Comparison of ENCODE assay signal across 29 cellular contexts in the genomic region with DNA sequence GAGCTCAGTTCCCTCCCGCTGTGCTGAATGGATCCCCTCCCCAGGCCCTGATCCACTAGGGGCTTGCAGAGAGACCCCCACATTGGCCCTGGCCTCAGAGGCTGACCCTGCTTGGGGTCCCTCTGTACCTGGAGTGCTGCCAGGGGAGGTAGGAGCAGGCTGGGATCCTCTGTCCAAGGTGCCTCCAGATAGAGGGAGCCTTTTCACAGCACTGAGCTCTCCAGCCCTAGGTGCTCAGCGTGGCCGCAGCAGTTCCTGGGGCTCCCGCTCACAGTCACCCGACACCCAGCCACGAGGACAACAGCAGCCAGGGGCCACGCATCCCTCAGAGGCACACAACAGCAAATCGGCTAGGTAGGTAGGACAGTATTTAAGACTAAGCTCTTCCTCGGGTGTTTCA.
"Had no signal": no experiment of that assay in that cellular context is flagged by ENCODE, and none has a peak within 500 bp of the region (broad histone marks: within the 10 kb centered on the region; RNA-seq: fewer than 3 reads in every experiment).

No MANE protein-coding gene starts in this region.

- H3K4me3 ChIP-seq: ascending aorta, cardiac muscle cell, SJCRH30, SK-N-MC had no signal

- H3K27me3 ChIP-seq: ascending aorta, cardiac muscle cell, SJCRH30 had no signal

- H3K9me3 ChIP-seq: ascending aorta, SJCRH30 had no signal

- DNase-seq: activated CD4-positive, alpha-beta T cell treated with anti-CD3 and anti-CD28 coated beads for 36 hours; activated CD4-positive, alpha-beta T cell treated with anti-CD3 and anti-CD28 coated beads, Interleukin-2, amount 10 ng/mL, durations not matched to agents 7 days and 5 days; activated CD4-positive, alpha-beta T cell treated with anti-CD3 and anti-CD28 coated beads, Interleukin-2, amount 50 U/mL, for 48 hours; activated CD8-positive, alpha-beta T cell treated with anti-CD3 and anti-CD28 coated beads, Interleukin-2, amount 10 ng/mL, durations not matched to agents 7 days and 5 days; activated gamma-delta T cell; activated naive CD4-positive, alpha-beta T cell treated with Interleukin-2 at 50 U/mL for 16 hours; activated naive CD8-positive, alpha-beta T cell treated with anti-CD3 and anti-CD28 coated beads, Interleukin-2, amount 10 ng/mL, durations not matched to agents 7 days and 5 days; activated T-cell treated with anti-CD3 and anti-CD28 coated beads, Interleukin-2, amount 50 U/mL, for 24 hours; amygdala; NCI-H1105; NCI-H1417 treated with DMSO at 0.1 percent for 48 hours; NCI-H187 treated with DMSO at 0.1 percent for 48 hours; NCI-H2081; NCI-H2171; NCI-H510A; NCI-H69; NCI-H82; SHP77; SJCRH30 had no signal

- H3K4me1 Mint-ChIP-seq: activated CD4-positive, alpha-beta T cell treated with anti-CD3 and anti-CD28 coated beads for 36 hours; activated CD4-positive, alpha-beta T cell treated with anti-CD3 and anti-CD28 coated beads, Interleukin-2, amount 10 ng/mL, durations not matched to agents 7 days and 5 days; activated naive CD4-positive, alpha-beta T cell treated with anti-CD3 and anti-CD28 coated beads, Interleukin-2, amount 50 U/mL, for 24 hours; activated naive CD8-positive, alpha-beta T cell treated with anti-CD3 and anti-CD28 coated beads, Interleukin-2, amount 10 ng/mL, durations not matched to agents 7 days and 5 days; central memory CD8-positive, alpha-beta T cell had no signal

- ATAC-seq: activated CD4-positive, alpha-beta T cell treated with anti-CD3 and anti-CD28 coated beads for 36 hours; activated CD4-positive, CD25-positive, alpha-beta regulatory T cell treated with anti-CD3 and anti-CD28 coated beads, Interleukin-2, amount 50 U/mL, for 24 hours; activated CD8-positive, alpha-beta T cell treated with anti-CD3 and anti-CD28 coated beads, Interleukin-2, amount 10 ng/mL, durations not matched to agents 7 days and 5 days; Panc1 had no signal

- H3K9me3 Mint-ChIP-seq: activated CD4-positive, alpha-beta T cell treated with anti-CD3 and anti-CD28 coated beads, Interleukin-2, amount 10 ng/mL, durations not matched to agents 7 days and 5 days; activated naive CD4-positive, alpha-beta T cell treated with anti-CD3 and anti-CD28 coated beads, Interleukin-2, amount 50 U/mL, for 24 hours; activated naive CD8-positive, alpha-beta T cell treated with anti-CD3 and anti-CD28 coated beads, Interleukin-2, amount 10 ng/mL, durations not matched to agents 7 days and 5 days; activated T-cell treated with anti-CD3 and anti-CD28 coated beads, Interleukin-2, amount 50 U/mL, for 24 hours; activated T-helper 2 cell treated with anti-CD3 and anti-CD28 coated beads, Interferon-gamma antibody, Interleukin-2, Interleukin-4, amounts not matched to agents 10 μg/mL and 5 μg/mL and 100 μg/mL, durations not matched to agents 14 hours and 24 hours and 36 hours; central memory CD8-positive, alpha-beta T cell; T-helper 1 cell treated with Interleukin-12 subunit alpha and Interleukin-12 subunit beta and Interleukin-4 antibody, amounts not matched to agents 30 μg/mL and 1 μg/mL, for 36 hours; T-helper 2 cell treated with Interferon-gamma antibody and Interleukin-4, amounts not matched to agents 5 μg/mL and 100 μg/mL, for 36 hours had no signal

- H3K36me3 ChIP-seq: ascending aorta, cardiac muscle cell, SJCRH30 had no signal

- H3K36me3 Mint-ChIP-seq: activated naive CD4-positive, alpha-beta T cell treated with anti-CD3 and anti-CD28 coated beads, Interleukin-2, amount 50 U/mL, for 24 hours; activated naive CD8-positive, alpha-beta T cell treated with anti-CD3 and anti-CD28 coated beads, Interleukin-2, amount 10 ng/mL, durations not matched to agents 7 days and 5 days had no signal

- H3K27me3 Mint-ChIP-seq: activated CD4-positive, alpha-beta T cell treated with anti-CD3 and anti-CD28 coated beads, Interleukin-2, amount 10 ng/mL, durations not matched to agents 7 days and 5 days; activated naive CD4-positive, alpha-beta T cell treated with anti-CD3 and anti-CD28 coated beads, Interleukin-2, amount 50 U/mL, for 24 hours; activated naive CD8-positive, alpha-beta T cell treated with anti-CD3 and anti-CD28 coated beads, Interleukin-2, amount 10 ng/mL, durations not matched to agents 7 days and 5 days; activated T-cell treated with anti-CD3 and anti-CD28 coated beads, Interleukin-2, amount 50 U/mL, for 24 hours; central memory CD8-positive, alpha-beta T cell had no signal

- H3K27ac ChIP-seq: ascending aorta, cardiac muscle cell, SJCRH30, SK-N-MC had no signal

- H3K27ac Mint-ChIP-seq: activated CD4-positive, alpha-beta T cell treated with anti-CD3 and anti-CD28 coated beads for 36 hours; activated CD4-positive, alpha-beta T cell treated with anti-CD3 and anti-CD28 coated beads, Interleukin-2, amount 10 ng/mL, durations not matched to agents 7 days and 5 days; activated CD8-positive, alpha-beta T cell treated with anti-CD3 and anti-CD28 coated beads, Interleukin-2, amount 10 ng/mL, durations not matched to agents 7 days and 5 days; activated naive CD4-positive, alpha-beta T cell treated with anti-CD3 and anti-CD28 coated beads, Interleukin-2, amount 50 U/mL, for 24 hours; activated naive CD8-positive, alpha-beta T cell treated with anti-CD3 and anti-CD28 coated beads, Interleukin-2, amount 10 ng/mL, durations not matched to agents 7 days and 5 days; activated T-cell treated with anti-CD3 and anti-CD28 coated beads, Interleukin-2, amount 50 U/mL, for 24 hours; activated T-helper 2 cell treated with anti-CD3 and anti-CD28 coated beads, Interferon-gamma antibody, Interleukin-2, Interleukin-4, amounts not matched to agents 10 μg/mL and 5 μg/mL and 100 μg/mL, durations not matched to agents 14 hours and 24 hours and 36 hours; T-helper 1 cell treated with Interleukin-12 subunit alpha and Interleukin-12 subunit beta and Interleukin-4 antibody, amounts not matched to agents 30 μg/mL and 1 μg/mL, for 36 hours; T-helper 2 cell treated with Interferon-gamma antibody and Interleukin-4, amounts not matched to agents 5 μg/mL and 100 μg/mL, for 36 hours had no signal

- H3K4me1 ChIP-seq: ascending aorta, SJCRH30 had no signal

- H3K4me3 Mint-ChIP-seq: activated CD4-positive, alpha-beta T cell treated with anti-CD3 and anti-CD28 coated beads for 36 hours; activated CD4-positive, alpha-beta T cell treated with anti-CD3 and anti-CD28 coated beads, Interleukin-2, amount 10 ng/mL, durations not matched to agents 7 days and 5 days; activated CD8-positive, alpha-beta T cell treated with anti-CD3 and anti-CD28 coated beads, Interleukin-2, amount 10 ng/mL, durations not matched to agents 7 days and 5 days; activated naive CD4-positive, alpha-beta T cell treated with anti-CD3 and anti-CD28 coated beads, Interleukin-2, amount 50 U/mL, for 24 hours; activated naive CD8-positive, alpha-beta T cell treated with anti-CD3 and anti-CD28 coated beads, Interleukin-2, amount 10 ng/mL, durations not matched to agents 7 days and 5 days; activated T-cell treated with anti-CD3 and anti-CD28 coated beads, Interleukin-2, amount 50 U/mL, for 24 hours; central memory CD8-positive, alpha-beta T cell; T-helper 1 cell treated with Interleukin-12 subunit alpha and Interleukin-12 subunit beta and Interleukin-4 antibody, amounts not matched to agents 30 μg/mL and 1 μg/mL, for 36 hours; T-helper 2 cell treated with Interferon-gamma antibody and Interleukin-4, amounts not matched to agents 5 μg/mL and 100 μg/mL, for 36 hours had no signal
